8 cellular contexts compared by ENCODE assay signal in genomic region chr14:68843471-68844209, GRCh38. TPM values are rescaled to one million over a fixed set of nuclear protein-coding genes. Genes with fewer than 3 reads are reported as not detected.
A peak's percentile ranks its signal among the peaks of the same experiment; 100 is the strongest.
DNase-seq lines count a peak whose midpoint lies in the region; ATAC-seq and TF ChIP-seq lines count a peak whose summit lies in the region.

No MANE protein-coding gene starts in this region.

- peaks cover 15% of the 10 kb centered on the region for H3K4me1 Mint-ChIP-seq in Caco-2 (ENCODE audit: low read depth, unreplicated experiment)

- BruUV-seq in Caco-2 (replicated peaks; lab: Mats Ljungman, UMichigan) = no TSS peak

- H3K36me3 ChIP-seq in Caco-2 (ENCODE audit: control insufficient read depth, insufficient read depth, low read length) (no peaks in the 10 kb centered on the region), muscle layer of duodenum (ENCODE audit: control insufficient read depth in 1 of 2, insufficient read depth in 2 of 2, low read length in 2 of 2) (no peaks in the 10 kb centered on the region)

- peak overlapping the region; percentile 62 for H3K4me3 Mint-ChIP-seq in Caco-2 (ENCODE audit: unreplicated experiment)

- DNase-seq in Caco-2 (peak; percentile 66 to 76), HL-60 (ENCODE audit: low read depth in 1 of 2, low spot score in 1 of 2) (peak in 1 of 2 experiments; percentile 29), NOMO-1 treated with dmso at 0.1 percent for 144 hours (lab: John Stamatoyannopoulos, UW; ENCODE audit: unreplicated experiment) (peak; percentile 22), activated T-cell treated with anti-CD3 and anti-CD28 coated beads for 1 hour (ENCODE audit: low read depth) (peak; percentile 67), epithelial cell of proximal tubule (ENCODE audit: low read depth) (no peak)
- peak; percentile 68 for DNase-seq in stimulated activated CD8-positive, alpha-beta memory T cell treated with anti-CD3 and anti-CD28 coated beads, Interleukin-4, amount 100 ng/mL, for 24 hours (ENCODE audit: low read depth)

- H3K4me3 ChIP-seq in Caco-2 (ENCODE audit: low read depth, low read length) (no peak overlapping the region), HL-60 (replicated peaks; ENCODE audit: insufficient read depth, low read length) (no peak overlapping the region), epithelial cell of proximal tubule (ENCODE audit: low read depth, low read length) (peak overlapping the region; percentile 41), muscle layer of duodenum (ENCODE audit: low read depth in 1 of 2, low read length in 2 of 2) (peak overlapping the region; percentile 48 to 59)

- no peak overlapping the region for H3K27ac ChIP-seq in HL-60 (replicated peaks)
- peak overlapping the region; percentile 36 for H3K27ac ChIP-seq in muscle layer of duodenum (ENCODE audit: low read length)

- H3K9me3 ChIP-seq in Caco-2 (no peaks in the 10 kb centered on the region), muscle layer of duodenum (ENCODE audit: control insufficient read depth in 1 of 2, low read length in 2 of 2) (no peaks in the 10 kb centered on the region)

- CTCF ChIA-PET in Caco-2 (lab: Charles Lee) = interaction anchor here (0.6 to 1.4 kb wide), 11 partner anchors 8 to 876 kb away, joined by 3 to 11 read pairs (median 4); no protein-coding TSS in a partner anchor

- no peak for ATAC-seq in GM19351 (IDR thresholded peaks at IDR 0.05; ENCODE audit: unreplicated experiment)

- TF ChIP-seq CTCF in Caco-2 (IDR thresholded peaks at IDR 0.05; ENCODE audit: insufficient read depth in 1 of 2, low read depth in 1 of 2, low read length in 1 of 2, severe bottlenecking in 1 of 2, unreplicated experiment in 1 of 2) (peak; percentile 88 to 93), HL-60 (IDR thresholded peaks at IDR 0.05; ENCODE audit: insufficient read depth, low read length) (peak; percentile 54), epithelial cell of proximal tubule (conservative IDR thresholded peaks at IDR 0.05; ENCODE audit: low read depth, low read length) (peak; percentile 93)

- H3K27me3 ChIP-seq in Caco-2 (replicated peaks; ENCODE audit: control insufficient read depth, insufficient read depth, low read length) (no peaks in the 10 kb centered on the region), HL-60 (ENCODE audit: insufficient read depth, poor library complexity, severe bottlenecking) (no peaks in the 10 kb centered on the region), muscle layer of duodenum (ENCODE audit: low read depth, low read length) (no peaks in the 10 kb centered on the region)

- H3K27me3 Mint-ChIP-seq in Caco-2 (ENCODE audit: insufficient read depth, unreplicated experiment) = no peaks in the 10 kb centered on the region

- intact Hi-C loops in Caco-2 (cut with micrococcal nuclease; ENCODE audit: unreplicated experiment) = loop anchor here (1.0 to 5.0 kb wide), 2 partner anchors 18 to 911 kb away; no protein-coding TSS in a partner anchor

- H3K4me1 ChIP-seq in Caco-2 = no peaks in the 10 kb centered on the region
- H3K4me1 ChIP-seq in muscle layer of duodenum (ENCODE audit: control insufficient read depth in 1 of 2, insufficient read depth in 2 of 2, low read length in 2 of 2) = peaks cover 0 to 30% of the 10 kb centered on the region in 2 donors

- H3K36me3 Mint-ChIP-seq in Caco-2 (ENCODE audit: insufficient read depth, unreplicated experiment) = no peaks in the 10 kb centered on the region

- POLR2A ChIA-PET in Caco-2 (lab: Charles Lee) = no interaction called here

- H3K9me3 Mint-ChIP-seq in Caco-2 (ENCODE audit: unreplicated experiment) = no peaks in the 10 kb centered on the region

- no peak overlapping the region for H3K27ac Mint-ChIP-seq in Caco-2 (ENCODE audit: unreplicated experiment)

RNA-seq across cellular contexts. Expression of gene ZFP36L1, which starts 50.8 kb away (rescaled TPM):
- total RNA-seq in Caco-2 (2022) (94.8 and 103 TPM in 2 replicates), epithelial cell of proximal tubule (87.0 and 142 TPM in 2 replicates)

Comparison
In these comparisons a context has a peak if more than half of its experiments do, and no peak if none do; other contexts are left out.
1. H3K4me3 ChIP-seq: peak in epithelial cell of proximal tubule (single experiment) and muscle layer of duodenum (2 of 2); none in Caco-2 (single experiment) and HL-60 (single experiment).
2. Peak in every context shown above with its lines, with median percentiles within 50 percentile points of each other: CTCF ChIP-seq.